In genomic region chr3:186128158-186128557, GRCh38 we compare ENCODE assay signal across 24 cellular contexts.
"Had no signal": no experiment of that assay in that cellular context is flagged by ENCODE, and none has a peak within 500 bp of the region (broad histone marks: within the 10 kb centered on the region; RNA-seq: fewer than 3 reads in every experiment).

No MANE protein-coding gene starts in this region.

- H3K36me3 ChIP-seq: ascending aorta, Peyer's patch had no signal

- H3K9me3 ChIP-seq: ascending aorta, body of pancreas, Peyer's patch had no signal

- ATAC-seq: activated CD8-positive, alpha-beta memory T cell treated with anti-CD3 and anti-CD28 coated beads, Interleukin-2, amount 10 ng/mL, durations not matched to agents 7 days and 5 days; activated naive CD4-positive, alpha-beta T cell treated with anti-CD3 and anti-CD28 coated beads, Interleukin-2, amount 50 U/mL, for 72 hours; activated naive CD8-positive, alpha-beta T cell treated with anti-CD3 and anti-CD28 coated beads, Interleukin-2, amount 50 U/mL, for 24 hours; activated T-cell treated with anti-CD3 and anti-CD28 coated beads, Interleukin-2, amount 50 U/mL, for 4 hours; body of pancreas had no signal

- H3K4me3 ChIP-seq: ascending aorta, body of pancreas, Peyer's patch had no signal

- H3K27ac ChIP-seq: ascending aorta, body of pancreas, Peyer's patch, RWPE1 had no signal

- H3K4me1 Mint-ChIP-seq: activated B cell treated with CpG ODN at 0.5 μM for 24 hours; activated CD4-positive, alpha-beta T cell treated with anti-CD3 and anti-CD28 coated beads, Interleukin-2, amount 10 ng/mL, durations not matched to agents 24 days and 14 days; activated naive CD8-positive, alpha-beta T cell treated with anti-CD3 and anti-CD28 coated beads, Interleukin-2, amount 50 U/mL, for 24 hours had no signal

- H3K36me3 Mint-ChIP-seq: activated CD8-positive, alpha-beta memory T cell treated with anti-CD3 and anti-CD28 coated beads, Interleukin-2, amount 10 ng/mL, durations not matched to agents 7 days and 5 days; activated naive CD4-positive, alpha-beta T cell treated with anti-CD3 and anti-CD28 coated beads, Interleukin-2, amount 50 U/mL, for 72 hours had no signal

- H3K27me3 ChIP-seq: ascending aorta, body of pancreas, Peyer's patch had no signal

- H3K27ac Mint-ChIP-seq: activated B cell treated with CpG ODN at 0.5 μM for 24 hours; activated CD4-positive, alpha-beta T cell treated with anti-CD3 and anti-CD28 coated beads, Interleukin-2, amount 10 ng/mL, durations not matched to agents 24 days and 14 days; activated CD8-positive, alpha-beta memory T cell treated with anti-CD3 and anti-CD28 coated beads, Interleukin-2, amount 10 ng/mL, durations not matched to agents 7 days and 5 days; activated naive CD4-positive, alpha-beta T cell treated with anti-CD3 and anti-CD28 coated beads, Interleukin-2, amount 50 U/mL, for 72 hours; activated naive CD8-positive, alpha-beta T cell treated with anti-CD3 and anti-CD28 coated beads, Interleukin-2, amount 50 U/mL, for 24 hours; T-helper 1 cell treated with Interleukin-12 subunit alpha and Interleukin-12 subunit beta and Interleukin-4 antibody, amounts not matched to agents 30 μg/mL and 1 μg/mL, for 36 hours had no signal

- H3K27me3 Mint-ChIP-seq: activated B cell treated with CpG ODN at 0.5 μM for 24 hours had no signal

- DNase-seq: activated B cell treated with CpG ODN at 0.5 μM for 24 hours; activated CD4-positive, alpha-beta T cell treated with anti-CD3 and anti-CD28 coated beads for 1 hour; activated CD4-positive, alpha-beta T cell treated with anti-CD3 and anti-CD28 coated beads, Interleukin-2, amount 10 ng/mL, durations not matched to agents 24 days and 14 days; activated CD4-positive, alpha-beta T cell treated with anti-CD3 and anti-CD28 coated beads, Interleukin-2, amount 50 U/mL, for 48 hours; activated CD8-positive, alpha-beta memory T cell treated with anti-CD3 and anti-CD28 coated beads, Interleukin-2, amount 10 ng/mL, durations not matched to agents 7 days and 5 days; activated effector memory CD4-positive, alpha-beta T cell treated with anti-CD3 and anti-CD28 coated beads, Interleukin-2, amount 50 U/mL, for 16 hours; activated naive CD4-positive, alpha-beta T cell treated with Interleukin-2 at 50 U/mL for 16 hours; activated naive CD8-positive, alpha-beta T cell treated with anti-CD3 and anti-CD28 coated beads, Interleukin-2, amount 50 U/mL, for 24 hours; activated T-cell treated with anti-CD3 and anti-CD28 coated beads, Interleukin-2, amount 50 U/mL, for 4 hours; amniotic stem cell; body of pancreas; central memory CD4-positive, alpha-beta T cell; Kasumi-1; KBM-7; NCI-H1930; NCI-H446; NCI-H524; Peyer's patch; SHP77 treated with DMSO at 0.1 percent for 48 hours had no signal

- H3K4me3 Mint-ChIP-seq: activated B cell treated with CpG ODN at 0.5 μM for 24 hours; activated CD4-positive, alpha-beta T cell treated with anti-CD3 and anti-CD28 coated beads, Interleukin-2, amount 10 ng/mL, durations not matched to agents 24 days and 14 days; activated CD8-positive, alpha-beta memory T cell treated with anti-CD3 and anti-CD28 coated beads, Interleukin-2, amount 10 ng/mL, durations not matched to agents 7 days and 5 days; activated naive CD8-positive, alpha-beta T cell treated with anti-CD3 and anti-CD28 coated beads, Interleukin-2, amount 50 U/mL, for 24 hours; activated T-cell treated with anti-CD3 and anti-CD28 coated beads, Interleukin-2, amount 50 U/mL, for 4 hours; T-helper 1 cell treated with Interleukin-12 subunit alpha and Interleukin-12 subunit beta and Interleukin-4 antibody, amounts not matched to agents 30 μg/mL and 1 μg/mL, for 36 hours had no signal

- H3K9me3 Mint-ChIP-seq: activated B cell treated with CpG ODN at 0.5 μM for 24 hours; activated naive CD8-positive, alpha-beta T cell treated with anti-CD3 and anti-CD28 coated beads, Interleukin-2, amount 50 U/mL, for 24 hours; activated T-cell treated with anti-CD3 and anti-CD28 coated beads, Interleukin-2, amount 50 U/mL, for 4 hours had no signal

- H3K4me1 ChIP-seq: ascending aorta, Peyer's patch had no signal

- FAIRE-seq: bronchial epithelial cell had no signal
